In genomic region chr2:11103984-11104793, GRCh38 we compare ENCODE assay signal across 11 cellular contexts. TPM values are rescaled to one million over a fixed set of nuclear protein-coding genes. Genes with fewer than 3 reads are reported as not detected.
A peak's percentile ranks its signal among the peaks of the same experiment; 100 is the strongest.
DNase-seq lines count a peak whose midpoint lies in the region; ATAC-seq and TF ChIP-seq lines count a peak whose summit lies in the region.
"Had no signal": no experiment of that assay in that cellular context is flagged by ENCODE, and none has a peak within 500 bp of the region (broad histone marks: within the 10 kb centered on the region; RNA-seq: fewer than 3 reads in every experiment).

No MANE protein-coding gene starts in this region.

- no peaks in the 10 kb centered on the region for H3K9me3 ChIP-seq in effector memory CD4-positive, alpha-beta T cell (ENCODE audit: control insufficient read depth, low read length)
- H3K9me3 ChIP-seq in upper lobe of right lung (no peaks in the 10 kb centered on the region), hepatocyte (ENCODE audit: low read depth) (no peaks in the 10 kb centered on the region)
- H3K9me3 ChIP-seq: MG63, SJSA1 had no signal

- peak; percentile 70 for DNase-seq in activated naive CD4-positive, alpha-beta T cell treated with anti-CD3 and anti-CD28 coated beads, Interleukin-2, amount 10 ng/mL, durations not matched to agents 7 days and 5 days
- DNase-seq in activated naive CD4-positive, alpha-beta T cell (lab: John Stamatoyannopoulos, UW) = no peak
- peak; percentile 87 for DNase-seq in RPMI8226
- DNase-seq in effector memory CD4-positive, alpha-beta T cell = no peak
- peak; percentile 34 for DNase-seq in upper lobe of right lung
- DNase-seq in NCI-H1694 (lab: John Stamatoyannopoulos, UW) = no peak
- no peak for DNase-seq in pons (ENCODE audit: low spot score)
- no peak for DNase-seq in hepatocyte (ENCODE audit: low spot score)
- DNase-seq: MG63, naive B cell had no signal

- H4K20me1 ChIP-seq in hepatocyte (ENCODE audit: insufficient read depth, poor library complexity, severe bottlenecking) = no peaks in the 10 kb centered on the region

- CTCF ChIA-PET in activated naive CD4-positive, alpha-beta T cell treated with anti-CD3 and anti-CD28 coated beads, Interleukin-2, amount 10 ng/mL, durations not matched to agents 7 days and 5 days (lab: Charles Lee) = interaction anchor here (0.7 to 0.8 kb wide), 2 partner anchors 19 to 1966 kb away, joined by 3 read pairs; no protein-coding TSS in a partner anchor

- peaks cover 2% of the 10 kb centered on the region for H3K9me3 Mint-ChIP-seq in activated naive CD4-positive, alpha-beta T cell treated with anti-CD3 and anti-CD28 coated beads, Interleukin-2, amount 10 ng/mL, durations not matched to agents 7 days and 5 days

- peaks cover 31% of the 10 kb centered on the region for H3K27me3 Mint-ChIP-seq in activated naive CD4-positive, alpha-beta T cell treated with anti-CD3 and anti-CD28 coated beads, Interleukin-2, amount 10 ng/mL, durations not matched to agents 7 days and 5 days

- no peaks in the 10 kb centered on the region for H3K79me2 ChIP-seq in hepatocyte

- H2AFZ ChIP-seq in hepatocyte = no peak overlapping the region

- H3K36me3 ChIP-seq in effector memory CD4-positive, alpha-beta T cell (ENCODE audit: control insufficient read depth, insufficient read depth, low read length) = no peaks in the 10 kb centered on the region
- H3K36me3 ChIP-seq in upper lobe of right lung (no peaks in the 10 kb centered on the region), hepatocyte (replicated peaks; ENCODE audit: insufficient read depth, low read depth) (no peaks in the 10 kb centered on the region)
- H3K36me3 ChIP-seq: MG63, SJSA1 had no signal

- H3K4me1 Mint-ChIP-seq in activated naive CD4-positive, alpha-beta T cell treated with anti-CD3 and anti-CD28 coated beads, Interleukin-2, amount 10 ng/mL, durations not matched to agents 7 days and 5 days = peaks cover 45% of the 10 kb centered on the region
- H3K4me1 Mint-ChIP-seq: naive B cell had no signal

- H3K4me3 Mint-ChIP-seq in activated naive CD4-positive, alpha-beta T cell treated with anti-CD3 and anti-CD28 coated beads, Interleukin-2, amount 10 ng/mL, durations not matched to agents 7 days and 5 days = peak overlapping the region; percentile 6

- peaks cover 6% of the 10 kb centered on the region for H3K4me1 ChIP-seq in effector memory CD4-positive, alpha-beta T cell (ENCODE audit: control insufficient read depth, insufficient read depth, low read length, poor library complexity, severe bottlenecking)
- H3K4me1 ChIP-seq in upper lobe of right lung = no peaks in the 10 kb centered on the region
- no peaks in the 10 kb centered on the region for H3K4me1 ChIP-seq in hepatocyte (ENCODE audit: insufficient read depth)
- H3K4me1 ChIP-seq: SJSA1 had no signal

- H3K27ac ChIP-seq in effector memory CD4-positive, alpha-beta T cell (ENCODE audit: insufficient read depth, low read length, poor library complexity, severe bottlenecking) = no peak overlapping the region
- peak overlapping the region; percentile 11 for H3K27ac ChIP-seq in upper lobe of right lung
- H3K27ac ChIP-seq in hepatocyte = no peak overlapping the region
- H3K27ac ChIP-seq: SJSA1 had no signal

- H3K4me2 ChIP-seq in hepatocyte = no peak overlapping the region

- peak overlapping the region; percentile 25 for H3K4me3 ChIP-seq in effector memory CD4-positive, alpha-beta T cell (ENCODE audit: insufficient read depth, low read depth, low read length, poor library complexity, severe bottlenecking)
- H3K4me3 ChIP-seq in upper lobe of right lung (no peak overlapping the region), hepatocyte (no peak overlapping the region)
- H3K4me3 ChIP-seq: MG63, SJSA1 had no signal

- H3K36me3 Mint-ChIP-seq in activated naive CD4-positive, alpha-beta T cell treated with anti-CD3 and anti-CD28 coated beads, Interleukin-2, amount 10 ng/mL, durations not matched to agents 7 days and 5 days = peaks cover 2% of the 10 kb centered on the region
- H3K36me3 Mint-ChIP-seq: naive B cell had no signal

- H3K9me2 ChIP-seq in hepatocyte (replicated peaks; ENCODE audit: insufficient read depth) = no peaks in the 10 kb centered on the region

- H3K27ac Mint-ChIP-seq in activated naive CD4-positive, alpha-beta T cell treated with anti-CD3 and anti-CD28 coated beads, Interleukin-2, amount 10 ng/mL, durations not matched to agents 7 days and 5 days = peak overlapping the region; percentile 73
- H3K27ac Mint-ChIP-seq: naive B cell had no signal

- intact Hi-C loops in upper lobe of right lung (cut with DNase I) = no loop called here

- no peaks in the 10 kb centered on the region for H3K27me3 ChIP-seq in effector memory CD4-positive, alpha-beta T cell (replicated peaks; ENCODE audit: control insufficient read depth, insufficient read depth, low read length, poor library complexity, severe bottlenecking)
- H3K27me3 ChIP-seq in upper lobe of right lung (no peaks in the 10 kb centered on the region), hepatocyte (no peaks in the 10 kb centered on the region)
- H3K27me3 ChIP-seq: MG63, SJSA1 had no signal

- no peak for ATAC-seq in upper lobe of right lung

- WGBS in hepatocyte (ENCODE audit: low lambda C conversion rate, missing lambda C conversion rate) = 92% methylated on average over 18 of the region's 18 CpGs

- TF ChIP-seq CTCF in upper lobe of right lung (IDR thresholded peaks at IDR 0.05) = no peak
- TF ChIP-seq CTCF in hepatocyte (IDR thresholded peaks at IDR 0.05; ENCODE audit: poor library complexity) = no peak

RNA-seq across cellular contexts. Expression of gene SLC66A3, which starts 51.1 kb away (rescaled TPM):
- 21.2 TPM for total RNA-seq in upper lobe of right lung
- total RNA-seq in hepatocyte = 22.8 and 26.8 TPM in 2 replicates
- polyA plus RNA-seq in hepatocyte = 24.3 and 24.6 TPM in 2 replicates

Comparison
In these comparisons a context has a peak if more than half of its experiments do, and no peak if none do; other contexts are left out.
1. DNase-seq: peak in activated naive CD4-positive, alpha-beta T cell treated with anti-CD3 and anti-CD28 coated beads, Interleukin-2, amount 10 ng/mL, durations not matched to agents 7 days and 5 days (single experiment), RPMI8226 (single experiment) and upper lobe of right lung (single experiment); none in activated naive CD4-positive, alpha-beta T cell (0 of 4), effector memory CD4-positive, alpha-beta T cell (0 of 3), NCI-H1694 (single experiment), pons (single experiment) and hepatocyte (single experiment).